In the genomic region with DNA sequence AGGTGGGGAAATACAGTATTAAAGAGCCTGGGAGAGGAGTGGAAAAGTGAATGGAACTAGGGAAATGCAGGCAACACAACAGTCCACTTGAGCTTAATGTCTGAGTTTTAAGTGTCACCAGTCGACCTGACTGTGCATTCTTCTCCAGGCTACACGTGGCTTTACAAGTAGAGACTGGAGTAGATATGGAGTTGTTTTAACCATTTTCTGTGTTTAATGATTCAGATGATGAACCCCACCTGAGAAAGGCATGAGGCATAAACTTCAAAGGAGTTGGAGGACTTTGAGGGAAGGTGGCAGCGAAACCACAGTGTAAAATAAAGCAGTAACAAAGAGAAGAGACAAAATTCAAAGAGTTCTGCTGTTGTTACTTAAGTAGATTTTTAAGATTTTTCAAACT, we compare ENCODE assay signal across 15 cellular contexts. TPM values are rescaled to one million over a fixed set of nuclear protein-coding genes. Genes with fewer than 3 reads are reported as not detected.
DNase-seq lines count a peak whose midpoint lies in the region; ATAC-seq and TF ChIP-seq lines count a peak whose summit lies in the region.
"Had no signal": no experiment of that assay in that cellular context is flagged by ENCODE, and none has a peak within 500 bp of the region (broad histone marks: within the 10 kb centered on the region; RNA-seq: fewer than 3 reads in every experiment).

No MANE protein-coding gene starts in this region.

- no peak overlapping the region for H2BK12ac ChIP-seq in H9 (ENCODE audit: insufficient read length, low read depth, low read length)

- no CpG with 5 or more reads among the region's 3 CpGs for WGBS in H9 (ENCODE audit: extremely low coverage, insufficient read length, low lambda C conversion rate)

- H2AFZ ChIP-seq in H9 (ENCODE audit: low read length), result no peak overlapping the region

- H3T11ph ChIP-seq in H9 (ENCODE audit: low read length), result no peak overlapping the region

- H3K9me3 Mint-ChIP-seq in activated CD4-positive, alpha-beta T cell treated with anti-CD3 and anti-CD28 coated beads, Interleukin-2, amount 10 ng/mL, durations not matched to agents 24 days and 14 days, result no peaks in the 10 kb centered on the region
- no peaks in the 10 kb centered on the region for H3K9me3 Mint-ChIP-seq in H9
- no peaks in the 10 kb centered on the region for H3K9me3 Mint-ChIP-seq in activated naive CD8-positive, alpha-beta T cell treated with anti-CD3 and anti-CD28 coated beads for 36 hours
- no peaks in the 10 kb centered on the region for H3K9me3 Mint-ChIP-seq in progenitor cell of endocrine pancreas (ENCODE audit: low read depth)

- TF ChIP-seq CTCF in H9 (conservative IDR thresholded peaks at IDR 0.05) (no peak), progenitor cell of endocrine pancreas (IDR thresholded peaks at IDR 0.05; ENCODE audit: unreplicated experiment) (no peak)

- H4K8ac ChIP-seq in H9 (replicated peaks; ENCODE audit: insufficient read length, low read depth, low read length), result no peak overlapping the region

- H3K27ac ChIP-seq in H9 (ENCODE audit: insufficient read length, low read depth, low read length), result no peak overlapping the region
- H3K27ac ChIP-seq: BLaER1 treated with 17β-estradiol and CSF1 and Interleukin-3, amounts not matched to agents 10 nM and 100 nM; lower lobe of right lung; transverse colon had no signal

- intact Hi-C loops in activated CD4-positive, alpha-beta T cell treated with anti-CD3 and anti-CD28 coated beads, Interleukin-2, amount 10 ng/mL, durations not matched to agents 24 days and 14 days (cut with micrococcal nuclease), result no loop called here

- H2BK5ac ChIP-seq in H9 (ENCODE audit: insufficient read length, low read length), result no peak overlapping the region

- H3K4me2 ChIP-seq in H9 (ENCODE audit: insufficient read depth, insufficient read length, low read length), result no peak overlapping the region
- H3K4me2 ChIP-seq: BLaER1 treated with 17β-estradiol and CSF1 and Interleukin-3, amounts not matched to agents 10 nM and 100 nM had no signal

- H3K4ac ChIP-seq in H9 (ENCODE audit: low read depth, low read length), result no peak overlapping the region

- no peak overlapping the region for H3K4me3 Mint-ChIP-seq in activated CD4-positive, alpha-beta T cell treated with anti-CD3 and anti-CD28 coated beads, Interleukin-2, amount 10 ng/mL, durations not matched to agents 24 days and 14 days
- H3K4me3 Mint-ChIP-seq in H9 (no peak overlapping the region), progenitor cell of endocrine pancreas (ENCODE audit: low read depth) (no peak overlapping the region)
- no peak overlapping the region for H3K4me3 Mint-ChIP-seq in activated naive CD8-positive, alpha-beta T cell treated with anti-CD3 and anti-CD28 coated beads for 36 hours

- no peak overlapping the region for H2BK120ac ChIP-seq in H9 (ENCODE audit: low read depth, low read length, poor library complexity, severe bottlenecking)

- peak overlapping the region; percentile 7 for H3K27ac Mint-ChIP-seq in activated CD4-positive, alpha-beta T cell treated with anti-CD3 and anti-CD28 coated beads, Interleukin-2, amount 10 ng/mL, durations not matched to agents 24 days and 14 days
- H3K27ac Mint-ChIP-seq in H9 (peak overlapping the region in 2 of 3 experiments; percentile 6 to 27; a peak in 3 of 7 replicates), progenitor cell of endocrine pancreas (peak overlapping the region; percentile 63)
- peak overlapping the region; percentile 81 for H3K27ac Mint-ChIP-seq in activated naive CD8-positive, alpha-beta T cell treated with anti-CD3 and anti-CD28 coated beads for 36 hours

- H3K36me3 Mint-ChIP-seq in activated CD4-positive, alpha-beta T cell treated with anti-CD3 and anti-CD28 coated beads, Interleukin-2, amount 10 ng/mL, durations not matched to agents 24 days and 14 days (ENCODE audit: low read depth), result peaks cover 74% of the 10 kb centered on the region
- peaks cover 59 to 90% (median 84%) of the 10 kb centered on the region in 3 experiments for H3K36me3 Mint-ChIP-seq in H9 (ENCODE audit: insufficient read depth in 1 of 3, low read depth in 3 of 3)
- peaks cover 48% of the 10 kb centered on the region for H3K36me3 Mint-ChIP-seq in activated naive CD8-positive, alpha-beta T cell treated with anti-CD3 and anti-CD28 coated beads for 36 hours
- H3K36me3 Mint-ChIP-seq in progenitor cell of endocrine pancreas (ENCODE audit: insufficient read depth), result peaks cover 45% of the 10 kb centered on the region

- no peak overlapping the region for H2BK15ac ChIP-seq in H9 (ENCODE audit: low read depth, low read length)

- no peak overlapping the region for H4K5ac ChIP-seq in H9 (ENCODE audit: insufficient read length, low read depth, low read length)

- H3K23me2 ChIP-seq in H9 (ENCODE audit: insufficient read length, low read depth, low read length, poor library complexity, severe bottlenecking), result no peaks in the 10 kb centered on the region

- H3K9ac ChIP-seq in H9 (ENCODE audit: extremely low read depth, insufficient read length, low read length), result no peak overlapping the region
- H3K9ac ChIP-seq: BLaER1 treated with 17β-estradiol and CSF1 and Interleukin-3, amounts not matched to agents 10 nM and 100 nM had no signal

- H2AK5ac ChIP-seq in H9 (ENCODE audit: insufficient read length, low read length), result no peak overlapping the region

- peaks cover 27% of the 10 kb centered on the region for H3K4me1 Mint-ChIP-seq in activated CD4-positive, alpha-beta T cell treated with anti-CD3 and anti-CD28 coated beads, Interleukin-2, amount 10 ng/mL, durations not matched to agents 24 days and 14 days
- H3K4me1 Mint-ChIP-seq in H9 (peaks cover 2% of the 10 kb centered on the region in 2 experiments; a peak in 3 of 4 replicates), progenitor cell of endocrine pancreas (ENCODE audit: low read depth) (peaks cover 8% of the 10 kb centered on the region)
- peaks cover 58% of the 10 kb centered on the region for H3K4me1 Mint-ChIP-seq in activated naive CD8-positive, alpha-beta T cell treated with anti-CD3 and anti-CD28 coated beads for 36 hours

- H3K9me3 ChIP-seq in H9 (ENCODE audit: control insufficient read depth, low read depth, low read length), result no peaks in the 10 kb centered on the region
- H3K9me3 ChIP-seq: BLaER1 treated with 17β-estradiol and CSF1 and Interleukin-3, amounts not matched to agents 10 nM and 100 nM; lower lobe of right lung; transverse colon had no signal

- H3K56ac ChIP-seq in H9 (ENCODE audit: insufficient read length, low read depth, low read length), result no peak overlapping the region

- H3K79me2 ChIP-seq in H9 (ENCODE audit: insufficient read depth, low read length), result peaks cover 15% of the 10 kb centered on the region

- no peaks in the 10 kb centered on the region for H3K27me3 Mint-ChIP-seq in activated CD4-positive, alpha-beta T cell treated with anti-CD3 and anti-CD28 coated beads, Interleukin-2, amount 10 ng/mL, durations not matched to agents 24 days and 14 days
- H3K27me3 Mint-ChIP-seq in H9 (ENCODE audit: low read depth) (no peaks in the 10 kb centered on the region), progenitor cell of endocrine pancreas (no peaks in the 10 kb centered on the region)
- H3K27me3 Mint-ChIP-seq in activated naive CD8-positive, alpha-beta T cell treated with anti-CD3 and anti-CD28 coated beads for 36 hours, result no peaks in the 10 kb centered on the region

- ATAC-seq in GM21786 (IDR thresholded peaks at IDR 0.05; ENCODE audit: unreplicated experiment) (no peak), HG03521 (IDR thresholded peaks at IDR 0.05; ENCODE audit: unreplicated experiment) (no peak)
- ATAC-seq: lower lobe of right lung had no signal

- no peaks in the 10 kb centered on the region for H3K27me3 ChIP-seq in H9 (ENCODE audit: insufficient read depth, low read length)
- H3K27me3 ChIP-seq: BLaER1 treated with 17β-estradiol and CSF1 and Interleukin-3, amounts not matched to agents 10 nM and 100 nM; transverse colon had no signal

- H3K79me1 ChIP-seq in H9 (ENCODE audit: insufficient read depth, low read depth, low read length, poor library complexity, severe bottlenecking), result peaks cover 3% of the 10 kb centered on the region

- no peaks in the 10 kb centered on the region for H3K4me1 ChIP-seq in H9 (ENCODE audit: insufficient read depth, low read length)

- no peak overlapping the region for H4K91ac ChIP-seq in H9 (ENCODE audit: insufficient read length, low read depth, low read length)

- no peak overlapping the region for H3K14ac ChIP-seq in H9 (ENCODE audit: insufficient read depth, low read length)

- no peak overlapping the region for H3K23ac ChIP-seq in H9 (ENCODE audit: insufficient read length, low read depth, low read length)

- no peak overlapping the region for H2BK20ac ChIP-seq in H9 (ENCODE audit: low read depth, low read length, poor library complexity, severe bottlenecking)

- H3K18ac ChIP-seq in H9 (ENCODE audit: insufficient read length, low read depth, low read length), result no peak overlapping the region

- DNase-seq in activated CD4-positive, alpha-beta T cell treated with anti-CD3 and anti-CD28 coated beads, Interleukin-2, amount 10 ng/mL, durations not matched to agents 24 days and 14 days, result no peak
- DNase-seq in activated CD4-positive, alpha-beta T cell treated with anti-CD3 and anti-CD28 coated beads, Interleukin-2, amount 50 U/mL, for 1 hour, result no peak
- DNase-seq in H9 (no peak), progenitor cell of endocrine pancreas (ENCODE audit: low spot score, unreplicated experiment) (no peak), globus pallidus (ENCODE audit: low spot score) (no peak)
- DNase-seq in activated naive CD8-positive, alpha-beta T cell treated with anti-CD3 and anti-CD28 coated beads for 36 hours, result no peak
- DNase-seq: DMS53, glutamatergic neuron, H7, lower lobe of right lung, NCI-H1417 treated with DMSO at 0.1 percent for 48 hours, transverse colon had no signal

- no peaks in the 10 kb centered on the region for H4K20me1 ChIP-seq in H9 (ENCODE audit: control insufficient read depth, insufficient read depth, insufficient read length)

RNA-seq across cellular contexts. Expression of a gene that starts 12.6 kb away (rescaled TPM):
- 278 and 284 TPM in 2 replicates for total RNA-seq in activated CD4-positive, alpha-beta T cell treated with anti-CD3 and anti-CD28 coated beads, Interleukin-2, amount 10 ng/mL, durations not matched to agents 24 days and 14 days
- total RNA-seq in H9 (2021), result 271 TPM in 2 replicates
- 100 to 1,000 TPM; 242 to 255 TPM for total RNA-seq in activated naive CD8-positive, alpha-beta T cell treated with anti-CD3 and anti-CD28 coated beads for 36 hours
- 259 and 270 TPM in 2 replicates for total RNA-seq in progenitor cell of endocrine pancreas

RNA-seq across cellular contexts. Expression of a gene that starts 38.4 kb away (rescaled TPM):
- 10.3 and 11.0 TPM in 2 replicates for total RNA-seq in activated CD4-positive, alpha-beta T cell treated with anti-CD3 and anti-CD28 coated beads, Interleukin-2, amount 10 ng/mL, durations not matched to agents 24 days and 14 days
- total RNA-seq in H9 (2021) (8.1 and 8.6 TPM in 2 replicates), progenitor cell of endocrine pancreas (27.2 and 30.1 TPM in 2 replicates)
- 1 to 10 TPM; 7.0 to 8.4 TPM for total RNA-seq in activated naive CD8-positive, alpha-beta T cell treated with anti-CD3 and anti-CD28 coated beads for 36 hours

Comparison
In these comparisons a context has a peak if more than half of its experiments do, and no peak if none do; other contexts are left out.
1. H3K27ac Mint-ChIP-seq: peak in every context shown above with its lines; median percentile 81 in activated naive CD8-positive, alpha-beta T cell treated with anti-CD3 and anti-CD28 coated beads for 36 hours; 63 in progenitor cell of endocrine pancreas; 16 in H9; 7 in activated CD4-positive, alpha-beta T cell treated with anti-CD3 and anti-CD28 coated beads, Interleukin-2, amount 10 ng/mL, durations not matched to agents 24 days and 14 days.